8 cellular contexts compared by ENCODE assay signal in genomic region chr2:96207778-96208143, GRCh38. TPM values are rescaled to one million over a fixed set of nuclear protein-coding genes. Genes with fewer than 3 reads are reported as not detected.
DNase-seq lines count a peak whose midpoint lies in the region; ATAC-seq and TF ChIP-seq lines count a peak whose summit lies in the region.

No MANE protein-coding gene starts in this region.

- H2AFZ ChIP-seq in ACC112 (ENCODE audit: low read length, unreplicated experiment) = peak overlapping the region; percentile 2

- TF ChIP-seq CTCF in foreskin keratinocyte (conservative IDR thresholded peaks at IDR 0.05) = no peak

- H3K4me1 Mint-ChIP-seq in T-helper 17 cell = peaks cover 44% of the 10 kb centered on the region

- ATAC-seq in GM21526 (IDR thresholded peaks at IDR 0.05; ENCODE audit: low FRiP score, unreplicated experiment) (peak; percentile 2), T-helper 17 cell (peak; percentile 9), foreskin keratinocyte (no peak), HG02938 (IDR thresholded peaks at IDR 0.05; ENCODE audit: unreplicated experiment) (no peak)

- peaks cover 71% of the 10 kb centered on the region for H3K79me2 ChIP-seq in ACC112 (ENCODE audit: control insufficient read depth, insufficient read depth, low read length, unreplicated experiment)

- H3K9me3 ChIP-seq in T-helper 17 cell (ENCODE audit: control insufficient read depth, low read length, poor library complexity, severe bottlenecking) (no peaks in the 10 kb centered on the region), skeletal muscle tissue (ENCODE audit: control insufficient read depth in 3 of 3, low read length in 3 of 3) (no peaks in the 10 kb centered on the region)

- peak overlapping the region; percentile 83 for H3K4me3 ChIP-seq in ACC112 (ENCODE audit: low read depth, low read length)
- H3K4me3 ChIP-seq in skeletal muscle tissue (ENCODE audit: low read length in 3 of 3) = peak overlapping the region; percentile 88 to 98 (median 89)

- no peaks in the 10 kb centered on the region for H3K27me3 ChIP-seq in ACC112 (ENCODE audit: insufficient read depth, low read length)
- no peaks in the 10 kb centered on the region for H3K27me3 ChIP-seq in foreskin keratinocyte
- H3K27me3 ChIP-seq in skeletal muscle tissue (ENCODE audit: control insufficient read depth in 3 of 3, insufficient read depth in 3 of 3, low read length in 3 of 3) = no peaks in the 10 kb centered on the region

- H3K27me3 Mint-ChIP-seq in T-helper 17 cell = no peaks in the 10 kb centered on the region

- H3K36me3 ChIP-seq in ACC112 (ENCODE audit: insufficient read depth, low read length) (no peaks in the 10 kb centered on the region; the same call in 1 of the 2 replicates), skeletal muscle tissue (ENCODE audit: control insufficient read depth in 3 of 3, insufficient read depth in 3 of 3, low read length in 3 of 3) (no peaks in the 10 kb centered on the region)

- peak overlapping the region; percentile 98 for H3K4me3 Mint-ChIP-seq in T-helper 17 cell

- H3K27ac ChIP-seq in ACC112 (ENCODE audit: low read depth, low read length) = peak overlapping the region; percentile 21; the same call in 1 of the 2 replicates
- peak overlapping the region; percentile 52 for H3K27ac ChIP-seq in foreskin keratinocyte
- peak overlapping the region; percentile 91 for H3K27ac ChIP-seq in skeletal muscle tissue (ENCODE audit: low read depth, low read length)

- H3K4me1 ChIP-seq in ACC112 (ENCODE audit: control insufficient read depth, insufficient read depth, low read length, unreplicated experiment) = peaks cover 46% of the 10 kb centered on the region
- peaks cover 29% of the 10 kb centered on the region for H3K4me1 ChIP-seq in foreskin keratinocyte
- peaks cover 28 to 48% (median 46%) of the 10 kb centered on the region in 3 donors for H3K4me1 ChIP-seq in skeletal muscle tissue (ENCODE audit: control insufficient read depth in 3 of 3, insufficient read depth in 3 of 3, low read length in 3 of 3)

- H3K36me3 Mint-ChIP-seq in T-helper 17 cell (ENCODE audit: low read depth) = peaks cover 4% of the 10 kb centered on the region

- DNase-seq in T-helper 17 cell = no peak
- no peak for DNase-seq in foreskin keratinocyte
- DNase-seq in midbrain (lab: John Stamatoyannopoulos, UW) = no peak
- no peak for DNase-seq in NCI-H1092 (lab: John Stamatoyannopoulos, UW)

- peak overlapping the region; percentile 90 to 100 (median 97) for H3K9ac ChIP-seq in skeletal muscle tissue (ENCODE audit: low read depth in 1 of 3, low read length in 3 of 3)

- peak overlapping the region; percentile 95 for H3K27ac Mint-ChIP-seq in T-helper 17 cell

RNA-seq across cellular contexts. Expression of gene STARD7, which starts 0.9 kb away (rescaled TPM):
- 10 to 100 TPM; 59.2 to 72.6 TPM for total RNA-seq in T-helper 17 cell
- total RNA-seq in foreskin keratinocyte = 110 and 120 TPM in 2 replicates
- polyA plus RNA-seq in foreskin keratinocyte = 48.3 and 62.2 TPM in 2 replicates
- total RNA-seq in skeletal muscle tissue = 185 TPM

RNA-seq across cellular contexts. Expression of gene TMEM127, which starts 58.0 kb away (rescaled TPM):
- total RNA-seq in T-helper 17 cell (10 to 100 TPM; 36.4 to 44.8 TPM), foreskin keratinocyte (24.7 and 26.1 TPM in 2 replicates), skeletal muscle tissue (8.9 TPM)
- polyA plus RNA-seq in foreskin keratinocyte = 17.3 and 19.7 TPM in 2 replicates

RNA-seq across cellular contexts. Expression of gene CIAO1, which starts 58.3 kb away (rescaled TPM):
- total RNA-seq in T-helper 17 cell = 10 to 100 TPM; 60.0 to 61.5 TPM
- 59.5 and 63.9 TPM in 2 replicates for total RNA-seq in foreskin keratinocyte
- 41.7 and 43.3 TPM in 2 replicates for polyA plus RNA-seq in foreskin keratinocyte
- 51.1 TPM for total RNA-seq in skeletal muscle tissue

Comparison
In these comparisons a context has a peak if more than half of its experiments do, and no peak if none do; other contexts are left out.
1. H3K27ac ChIP-seq: peak in every context shown above with its lines; median percentile 91 in skeletal muscle tissue; 52 in foreskin keratinocyte; 21 in ACC112.
2. ATAC-seq: peak in GM21526 (single experiment) and T-helper 17 cell (single experiment); none in foreskin keratinocyte (single experiment) and HG02938 (single experiment).